Comparison of ENCODE assay signal across 22 cellular contexts in the genomic region with DNA sequence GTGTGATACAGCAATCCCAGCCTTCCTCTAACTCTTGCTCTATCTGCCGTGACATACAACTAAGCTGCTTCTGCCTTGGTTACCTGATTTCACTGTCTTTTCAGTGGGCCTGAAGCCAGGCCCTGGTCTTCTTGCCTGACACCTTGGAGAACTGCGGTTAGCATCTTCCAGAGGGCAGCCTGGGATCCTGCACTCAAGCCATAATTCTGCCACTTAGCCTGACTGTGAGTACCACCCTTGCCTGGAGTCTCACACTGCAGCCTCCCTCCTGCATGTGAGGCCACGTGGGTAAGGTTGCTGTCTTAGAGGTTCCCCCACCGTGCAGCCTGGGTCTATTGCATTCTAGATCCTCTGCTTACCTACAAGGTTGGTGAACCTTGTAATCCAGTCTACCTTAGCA.
"Had no signal": no experiment of that assay in that cellular context is flagged by ENCODE, and none has a peak within 500 bp of the region (broad histone marks: within the 10 kb centered on the region; RNA-seq: fewer than 3 reads in every experiment).

No MANE protein-coding gene starts in this region.

- H3K36me3 Mint-ChIP-seq: natural killer cell had no signal

- H3K27me3 Mint-ChIP-seq: progenitor cell of endocrine pancreas, T-helper 17 cell had no signal

- ATAC-seq: body of pancreas; foreskin keratinocyte; natural killer cell; stimulated activated naive CD8-positive, alpha-beta T cell treated with anti-CD3 and anti-CD28 coated beads, Interleukin-15, Interleukin-2, amounts not matched to agents 100 U/mL and 50 U/mL, for 24 hours; T-helper 17 cell; WTC11 had no signal

- H3K4me1 Mint-ChIP-seq: natural killer cell, WTC11 had no signal

- H3K4me1 ChIP-seq: body of pancreas, colonic mucosa, foreskin keratinocyte, right atrium auricular region had no signal

- H3K4me3 ChIP-seq: body of pancreas, colonic mucosa, left ventricle myocardium inferior, right atrium auricular region had no signal

- H3K9me3 Mint-ChIP-seq: activated naive CD4-positive, alpha-beta T cell treated with anti-CD3 and anti-CD28 coated beads for 36 hours; activated T-helper 1 cell treated with anti-CD3 and anti-CD28 coated beads, Interleukin-12 subunit alpha, Interleukin-12 subunit beta, Interleukin-2, Interleukin-4 antibody, amounts not matched to agents 30 ng/mL and 10 ng/mL and 1 ng/mL, durations not matched to agents 14 hours and 24 hours and 36 hours; natural killer cell; WTC11 had no signal

- H3K27ac Mint-ChIP-seq: progenitor cell of endocrine pancreas, WTC11 had no signal

- H3K27ac ChIP-seq: body of pancreas, colonic mucosa, foreskin keratinocyte, left ventricle myocardium inferior, right atrium auricular region had no signal

- H3K4me3 Mint-ChIP-seq: activated naive CD4-positive, alpha-beta T cell treated with anti-CD3 and anti-CD28 coated beads for 36 hours; activated T-helper 1 cell treated with anti-CD3 and anti-CD28 coated beads, Interleukin-12 subunit alpha, Interleukin-12 subunit beta, Interleukin-2, Interleukin-4 antibody, amounts not matched to agents 30 ng/mL and 10 ng/mL and 1 ng/mL, durations not matched to agents 14 hours and 24 hours and 36 hours; natural killer cell; T-helper 17 cell; WTC11 had no signal

- DNase-seq: activated CD4-positive, alpha-beta T cell treated with anti-CD3 and anti-CD28 coated beads, Interleukin-2, amount 50 U/mL, for 1 hour; activated naive CD4-positive, alpha-beta T cell treated with anti-CD3 and anti-CD28 coated beads for 36 hours; amniotic stem cell; body of pancreas; caudate nucleus; colonic mucosa; effector CD4-positive, alpha-beta T cell; foreskin keratinocyte; glutamatergic neuron; hypothalamus; kidney; left ventricle myocardium inferior; natural killer cell; nucleus accumbens; stimulated activated CD4-positive, alpha-beta T cell treated with anti-CD3 and anti-CD28 coated beads, Interleukin-2, amount 100 ng/mL, for 48 hours; stimulated activated naive CD8-positive, alpha-beta T cell treated with anti-CD3 and anti-CD28 coated beads, Interleukin-15, Interleukin-2, amounts not matched to agents 100 U/mL and 50 U/mL, for 24 hours; T-helper 17 cell; trophoblast cell had no signal

- H3K9me3 ChIP-seq: body of pancreas, colonic mucosa, left ventricle myocardium inferior, right atrium auricular region had no signal

- H3K27me3 ChIP-seq: body of pancreas, colonic mucosa, foreskin keratinocyte, right atrium auricular region had no signal
